31 cellular contexts compared by ENCODE assay signal in the genomic region with DNA sequence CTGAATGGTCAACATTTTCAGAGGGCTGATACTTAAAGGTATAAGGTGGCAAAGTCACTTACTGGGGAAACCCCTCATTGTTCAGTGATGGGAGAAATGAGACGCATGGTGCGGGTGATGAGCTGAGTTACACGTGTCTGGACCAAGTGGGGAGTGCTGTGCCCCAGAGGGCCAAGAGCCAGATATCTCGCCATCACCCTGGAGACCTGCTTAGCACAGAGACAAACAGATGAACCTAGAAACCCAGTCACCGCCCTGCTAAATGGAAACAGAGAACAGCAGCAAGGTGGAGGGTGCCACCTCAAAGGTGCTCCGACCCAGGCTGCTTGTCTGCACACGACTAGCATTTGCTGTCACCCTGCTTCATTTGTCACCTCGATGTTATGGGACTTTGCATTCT.
"Had no signal": no experiment of that assay in that cellular context is flagged by ENCODE, and none has a peak within 500 bp of the region (broad histone marks: within the 10 kb centered on the region; RNA-seq: fewer than 3 reads in every experiment).

No MANE protein-coding gene starts in this region.

- H3K4me1 ChIP-seq: adrenal gland, body of pancreas, breast epithelium, Peyer's patch had no signal

- H3K27me3 Mint-ChIP-seq: activated CD4-positive, alpha-beta memory T cell treated with anti-CD3 and anti-CD28 coated beads for 36 hours; activated CD4-positive, alpha-beta T cell treated with anti-CD3 and anti-CD28 coated beads for 36 hours had no signal

- H3K4me1 Mint-ChIP-seq: activated CD4-positive, alpha-beta T cell treated with anti-CD3 and anti-CD28 coated beads for 36 hours had no signal

- H3K9me3 Mint-ChIP-seq: activated CD4-positive, alpha-beta memory T cell treated with anti-CD3 and anti-CD28 coated beads for 36 hours; activated naive CD4-positive, alpha-beta T cell treated with anti-CD3 and anti-CD28 coated beads for 36 hours; activated naive CD4-positive, alpha-beta T cell treated with anti-CD3 and anti-CD28 coated beads, Interleukin-2, amount 50 U/mL, for 72 hours; activated T-cell treated with anti-CD3 and anti-CD28 coated beads, Interleukin-2, amount 50 U/mL, for 4 hours; activated T-helper 1 cell treated with anti-CD3 and anti-CD28 coated beads, Interleukin-12 subunit alpha, Interleukin-12 subunit beta, Interleukin-2, Interleukin-4 antibody, amounts not matched to agents 30 ng/mL and 10 ng/mL and 1 ng/mL, durations not matched to agents 14 hours and 24 hours and 36 hours; T-helper 2 cell treated with Interferon-gamma antibody and Interleukin-4, amounts not matched to agents 5 μg/mL and 100 μg/mL, for 36 hours; WTC11 had no signal

- H3K36me3 ChIP-seq: adrenal gland had no signal

- H3K4me3 ChIP-seq: adrenal gland, body of pancreas, breast epithelium, K562, Peyer's patch, SJSA1 had no signal

- ATAC-seq: activated CD4-positive, alpha-beta T cell treated with anti-CD3 and anti-CD28 coated beads for 36 hours; activated CD4-positive, CD25-positive, alpha-beta regulatory T cell treated with anti-CD3 and anti-CD28 coated beads, Interleukin-2, amount 50 U/mL, for 24 hours; activated naive CD4-positive, alpha-beta T cell treated with anti-CD3 and anti-CD28 coated beads, Interleukin-2, amount 50 U/mL, for 72 hours; activated T-cell treated with anti-CD3 and anti-CD28 coated beads, Interleukin-2, amount 50 U/mL, for 4 hours; body of pancreas; K562; PC-3; WTC11 had no signal

- H3K27ac ChIP-seq: adrenal gland, body of pancreas, breast epithelium, Peyer's patch had no signal

- H3K4me3 Mint-ChIP-seq: activated CD4-positive, alpha-beta memory T cell treated with anti-CD3 and anti-CD28 coated beads for 36 hours; activated CD4-positive, alpha-beta T cell treated with anti-CD3 and anti-CD28 coated beads for 36 hours; activated naive CD4-positive, alpha-beta T cell treated with anti-CD3 and anti-CD28 coated beads for 36 hours; activated T-cell treated with anti-CD3 and anti-CD28 coated beads, Interleukin-2, amount 50 U/mL, for 4 hours; activated T-helper 1 cell treated with anti-CD3 and anti-CD28 coated beads, Interleukin-12 subunit alpha, Interleukin-12 subunit beta, Interleukin-2, Interleukin-4 antibody, amounts not matched to agents 30 ng/mL and 10 ng/mL and 1 ng/mL, durations not matched to agents 14 hours and 24 hours and 36 hours; T-helper 2 cell treated with Interferon-gamma antibody and Interleukin-4, amounts not matched to agents 5 μg/mL and 100 μg/mL, for 36 hours; WTC11 had no signal

- DNase-seq: activated CD4-positive, alpha-beta memory T cell treated with anti-CD3 and anti-CD28 coated beads for 36 hours; activated CD4-positive, alpha-beta T cell treated with anti-CD3 and anti-CD28 coated beads for 36 hours; activated CD4-positive, alpha-beta T cell treated with anti-CD3 and anti-CD28 coated beads, Interleukin-2, amount 50 U/mL, for 1 hour; activated CD8-positive, alpha-beta memory T cell treated with anti-CD3 and anti-CD28 coated beads, Interleukin-2, amount 50 U/mL, for 4 hours; activated gamma-delta T cell treated with Interleukin-2 at 50 U/mL for 16 hours; activated naive CD4-positive, alpha-beta T cell treated with anti-CD3 and anti-CD28 coated beads for 36 hours; activated T-cell treated with anti-CD3 and anti-CD28 coated beads for 4 hours; activated T-cell treated with anti-CD3 and anti-CD28 coated beads, Interleukin-2, amount 50 U/mL, for 4 hours; body of pancreas; cerebellar nuclear complex; NCI-H1048; NCI-H1105 treated with DMSO at 0.1 percent for 48 hours; NCI-H1436 treated with DMSO at 0.1 percent for 48 hours; NCI-H1694 treated with DMSO at 0.1 percent for 48 hours; NCI-H2029; NCI-H510A treated with DMSO at 0.1 percent for 48 hours; NCI-H526 treated with DMSO at 0.1 percent for 48 hours; NCI-H774; PC-3; RPMI8226; SHP77 treated with DMSO at 0.1 percent for 48 hours had no signal

- H3K27ac Mint-ChIP-seq: activated CD4-positive, alpha-beta memory T cell treated with anti-CD3 and anti-CD28 coated beads for 36 hours; activated CD4-positive, alpha-beta T cell treated with anti-CD3 and anti-CD28 coated beads for 36 hours; activated naive CD4-positive, alpha-beta T cell treated with anti-CD3 and anti-CD28 coated beads for 36 hours; activated T-helper 1 cell treated with anti-CD3 and anti-CD28 coated beads, Interleukin-12 subunit alpha, Interleukin-12 subunit beta, Interleukin-2, Interleukin-4 antibody, amounts not matched to agents 30 ng/mL and 10 ng/mL and 1 ng/mL, durations not matched to agents 14 hours and 24 hours and 36 hours; T-helper 2 cell treated with Interferon-gamma antibody and Interleukin-4, amounts not matched to agents 5 μg/mL and 100 μg/mL, for 36 hours; WTC11 had no signal

- H3K9me3 ChIP-seq: adrenal gland, body of pancreas, breast epithelium, Peyer's patch, SJSA1 had no signal

- H3K27me3 ChIP-seq: adrenal gland, body of pancreas, breast epithelium, Peyer's patch, SJSA1 had no signal
